10 cellular contexts compared by ENCODE assay signal in the genomic region with DNA sequence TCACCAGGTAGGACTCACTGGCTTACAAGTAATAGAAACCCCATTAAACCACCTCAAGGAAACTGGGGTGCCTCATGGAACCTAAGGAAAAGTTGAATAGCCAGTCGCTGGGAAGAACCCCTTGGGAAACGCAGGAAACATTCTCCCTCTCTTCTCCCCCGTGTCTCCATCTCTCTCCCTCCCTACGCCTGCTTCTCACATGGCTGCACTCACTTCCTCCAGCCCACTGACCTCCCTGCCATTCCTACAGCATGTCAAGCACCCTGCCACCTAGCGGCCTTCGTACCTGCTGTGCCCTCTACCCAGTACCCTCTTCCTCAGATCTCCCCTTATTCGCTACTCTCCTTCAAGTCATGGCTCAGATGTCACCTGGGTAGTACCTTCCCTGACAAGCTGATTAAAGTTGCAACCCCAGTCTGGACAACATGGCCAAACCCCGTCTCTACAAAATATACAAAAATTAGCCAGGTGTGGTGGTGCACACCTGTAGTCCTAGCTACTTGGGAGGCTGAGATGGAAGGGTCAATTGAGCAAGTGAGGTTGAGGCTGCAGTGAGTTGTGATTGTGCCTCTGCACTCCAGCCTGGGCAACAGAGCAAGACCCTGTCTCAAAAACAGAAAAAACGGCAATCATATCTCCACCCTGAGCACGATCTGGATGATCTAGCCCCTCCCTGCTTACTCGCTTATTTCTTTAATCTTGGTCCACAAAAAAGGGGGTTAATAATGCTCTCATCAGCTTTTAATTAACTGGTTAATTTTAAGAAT. TPM values are rescaled to one million over a fixed set of nuclear protein-coding genes. Genes with fewer than 3 reads are reported as not detected.
DNase-seq lines count a peak whose midpoint lies in the region; ATAC-seq, FAIRE-seq and TF ChIP-seq lines count a peak whose summit lies in the region.
"Had no signal": no experiment of that assay in that cellular context is flagged by ENCODE, and none has a peak within 500 bp of the region (broad histone marks: within the 10 kb centered on the region; RNA-seq: fewer than 3 reads in every experiment).

No MANE protein-coding gene starts in this region.

- H3K36me3 Mint-ChIP-seq in CD8-positive, alpha-beta T cell = no peaks in the 10 kb centered on the region
- H3K36me3 Mint-ChIP-seq: brain had no signal

- H3K27me3 ChIP-seq in DOHH2 (ENCODE audit: control insufficient read depth, low read length) (no peaks in the 10 kb centered on the region), SU-DHL-6 (ENCODE audit: low read length) (no peaks in the 10 kb centered on the region), HepG2 (ENCODE audit: control insufficient read depth in 1 of 2, insufficient read depth in 2 of 2, low read length in 2 of 2) (peaks cover 1 to 6% of the 10 kb centered on the region in 2 experiments; a peak in 2 of 5 replicates)
- no peaks in the 10 kb centered on the region for H3K27me3 ChIP-seq in CD8-positive, alpha-beta T cell (ENCODE audit: insufficient read depth, low read length)

- WGBS in HepG2 (ENCODE audit: low lambda C conversion rate) = 14% methylated on average over 11 of the region's 11 CpGs

- BruUV-seq in HepG2 (replicated peaks; lab: Mats Ljungman, UMichigan) = no TSS peak

- DNase-seq in HepG2 (ENCODE audit: low spot score) = peak; percentile 29
- no peak for DNase-seq in CD8-positive, alpha-beta T cell
- DNase-seq in NCI-H2196 treated with DMSO at 0.1 percent for 48 hours (lab: John Stamatoyannopoulos, UW; ENCODE audit: unreplicated experiment) = no peak
- DNase-seq in NCI-H1930 (lab: John Stamatoyannopoulos, UW) = no peak
- DNase-seq in NCI-H2081 treated with DMSO at 0.1 percent for 48 hours (lab: John Stamatoyannopoulos, UW) = no peak

- peak; percentile 21; the same call in 1 of the 2 replicates for TF ChIP-seq RAD21 in Ishikawa (IDR thresholded peaks at IDR 0.05; ENCODE audit: low read depth)
- no peak for TF ChIP-seq RAD21 in HepG2 (CRISPR knock-in tag; IDR thresholded peaks at IDR 0.05)

- no peak overlapping the region for H3K4me3 Mint-ChIP-seq in CD8-positive, alpha-beta T cell

- H3K79me2 ChIP-seq in DOHH2 (ENCODE audit: control insufficient read depth, low read length) = peaks cover 27% of the 10 kb centered on the region
- peaks cover 10% of the 10 kb centered on the region for H3K79me2 ChIP-seq in SU-DHL-6 (ENCODE audit: insufficient read depth, low read length)
- no peaks in the 10 kb centered on the region for H3K79me2 ChIP-seq in HepG2 (ENCODE audit: insufficient read depth, low read length)

- in situ Hi-C loops in HepG2 (cut with HindIII; ENCODE audit: extremely low pct_ligation_motif_present, low pct_unique_long_range_greater_than_20kb) = loop anchor here (5.0 kb wide), 2 partner anchors 47 to 107 kb away; no protein-coding TSS in a partner anchor

- H3K27me3 Mint-ChIP-seq in CD8-positive, alpha-beta T cell (ENCODE audit: low read depth) = no peaks in the 10 kb centered on the region

- H3K36me3 ChIP-seq in DOHH2 (ENCODE audit: control insufficient read depth, low read length) = peaks cover 24% of the 10 kb centered on the region
- H3K36me3 ChIP-seq in SU-DHL-6 (ENCODE audit: low read length) = no peaks in the 10 kb centered on the region
- H3K36me3 ChIP-seq in HepG2 (replicated peaks in 1 of 2; ENCODE audit: control insufficient read depth in 1 of 2, insufficient read depth in 2 of 2, low read length in 2 of 2) = no peaks in the 10 kb centered on the region
- no peaks in the 10 kb centered on the region for H3K36me3 ChIP-seq in CD8-positive, alpha-beta T cell (ENCODE audit: insufficient read depth, low read length)

- CTCF ChIA-PET in HepG2 (lab: Yijun Ruan, JAX; ENCODE audit: low intra/inter-chr PET ratio, low total read pairs) = interaction anchor here (0.7 to 3.5 kb wide), 4 partner anchors 45 to 124 kb away, joined by 3 to 43 read pairs (median 18); no protein-coding TSS in a partner anchor
- CTCF ChIA-PET in CD8-positive, alpha-beta T cell (lab: Charles Lee) = interaction anchor here (0.6 to 4.7 kb wide), 14 partner anchors 18 to 147 kb away, joined by 3 to 113 read pairs (median 6); a partner anchor contains a TSS

- TF ChIP-seq CTCF in DOHH2 (IDR thresholded peaks at IDR 0.05; ENCODE audit: low read depth, low read length, poor library complexity, severe bottlenecking) (peak; percentile 94), SU-DHL-6 (IDR thresholded peaks at IDR 0.05; ENCODE audit: insufficient read depth, low read length, poor library complexity, severe bottlenecking) (peak; percentile 91), HepG2 (CRISPR knock-in tag; IDR thresholded peaks at IDR 0.05) (peak; percentile 63)
- TF ChIP-seq CTCF in CD8-positive, alpha-beta T cell (IDR thresholded peaks at IDR 0.05) = no peak

- H3K9ac ChIP-seq in SU-DHL-6 (ENCODE audit: low read length) (peak overlapping the region; percentile 44), HepG2 (ENCODE audit: insufficient read depth, low read depth, low read length) (no peak overlapping the region)

- POLR2A ChIA-PET in HepG2 (lab: Yijun Ruan, JAX) = no interaction called here
- POLR2A ChIA-PET in CD8-positive, alpha-beta T cell (lab: Charles Lee) = no interaction called here

- H3K4me3 ChIP-seq in DOHH2 (ENCODE audit: low read length) (peak overlapping the region; percentile 61), SU-DHL-6 (ENCODE audit: insufficient read depth, low read length, poor library complexity, severe bottlenecking) (no peak overlapping the region), HepG2 (replicated peaks in 1 of 3; ENCODE audit: insufficient read depth in 1 of 3, low read depth in 2 of 3, low read length in 3 of 3) (no peak overlapping the region)
- no peak overlapping the region for H3K4me3 ChIP-seq in CD8-positive, alpha-beta T cell (ENCODE audit: low read depth, low read length)
- H3K4me3 ChIP-seq: SK-N-MC had no signal

- intact Hi-C loops in HepG2 (cut with micrococcal nuclease; ENCODE audit: unreplicated experiment) = loop anchor here (2.0 kb wide), 2 partner anchors 103 to 125 kb away; no protein-coding TSS in a partner anchor
- intact Hi-C loops in CD8-positive, alpha-beta T cell (cut with DNase I, micrococcal nuclease) = no loop called here

- no peaks in the 10 kb centered on the region for H3K9me3 Mint-ChIP-seq in CD8-positive, alpha-beta T cell
- H3K9me3 Mint-ChIP-seq: brain had no signal

- no peak for TF ChIP-seq POLR2A in HepG2 (IDR thresholded peaks at IDR 0.05; ENCODE audit: insufficient read depth in 1 of 2, low read depth in 2 of 2, low read length in 2 of 2)

- H3K4me1 ChIP-seq in DOHH2 (ENCODE audit: control insufficient read depth, low read length) (peaks cover 94% of the 10 kb centered on the region), HepG2 (ENCODE audit: insufficient read depth, low read length) (no peaks in the 10 kb centered on the region)
- peaks cover 5% of the 10 kb centered on the region for H3K4me1 ChIP-seq in CD8-positive, alpha-beta T cell (ENCODE audit: insufficient read depth, low read length)

- no peak for FAIRE-seq in HepG2 (lab: Jason Lieb, UNC)

- H3K27ac ChIP-seq in DOHH2 (ENCODE audit: low read depth, low read length) (peak overlapping the region; percentile 99), SU-DHL-6 (ENCODE audit: low read depth, low read length) (peak overlapping the region; percentile 99), HepG2 (ENCODE audit: extremely low read length, insufficient read depth, low read length) (no peak overlapping the region)
- no peak overlapping the region for H3K27ac ChIP-seq in CD8-positive, alpha-beta T cell (ENCODE audit: low read depth, low read length)
- H3K27ac ChIP-seq: SK-N-MC had no signal

- no peaks in the 10 kb centered on the region for H4K20me1 ChIP-seq in DOHH2 (ENCODE audit: control insufficient read depth, insufficient read depth, low read depth, low read length)
- no peaks in the 10 kb centered on the region for H4K20me1 ChIP-seq in SU-DHL-6 (ENCODE audit: low read depth, low read length)
- no peaks in the 10 kb centered on the region for H4K20me1 ChIP-seq in HepG2 (ENCODE audit: insufficient read depth, low read length)

- no peak overlapping the region for H2AFZ ChIP-seq in SU-DHL-6 (ENCODE audit: low read depth, low read length, severe bottlenecking)
- no peak overlapping the region for H2AFZ ChIP-seq in HepG2 (ENCODE audit: low read length)

- H3K9me3 ChIP-seq in DOHH2 (ENCODE audit: control insufficient read depth, insufficient read depth, low read length) = no peaks in the 10 kb centered on the region
- no peaks in the 10 kb centered on the region for H3K9me3 ChIP-seq in SU-DHL-6 (ENCODE audit: insufficient read depth, low read length)
- H3K9me3 ChIP-seq in HepG2 (ENCODE audit: low read length) = no peaks in the 10 kb centered on the region
- H3K9me3 ChIP-seq in CD8-positive, alpha-beta T cell (ENCODE audit: low read length) = no peaks in the 10 kb centered on the region

- peak overlapping the region; percentile 90 for H3K4me2 ChIP-seq in DOHH2 (ENCODE audit: low read length)
- H3K4me2 ChIP-seq in SU-DHL-6 (ENCODE audit: low read depth, low read length, poor library complexity, severe bottlenecking) = peak overlapping the region; percentile 52
- no peak overlapping the region for H3K4me2 ChIP-seq in HepG2 (ENCODE audit: low read depth, low read length)

- H3F3A ChIP-seq in DOHH2 (ENCODE audit: control insufficient read depth, insufficient read depth) (peaks cover 50% of the 10 kb centered on the region), SU-DHL-6 (ENCODE audit: insufficient read depth) (peaks cover 54% of the 10 kb centered on the region)

- H3K27ac Mint-ChIP-seq in CD8-positive, alpha-beta T cell = no peak overlapping the region

- no peaks in the 10 kb centered on the region for H3K9me2 ChIP-seq in DOHH2 (replicated peaks; ENCODE audit: control insufficient read depth, low read length)
- no peaks in the 10 kb centered on the region for H3K9me2 ChIP-seq in SU-DHL-6 (replicated peaks; ENCODE audit: insufficient read depth, low read length)

- TF ChIP-seq EP300 in Ishikawa (IDR thresholded peaks at IDR 0.05; ENCODE audit: borderline replicate concordance) (no peak), HepG2 (IDR thresholded peaks at IDR 0.05; ENCODE audit: low read depth in 2 of 2, low read length in 2 of 2) (no peak), HepG2 (CRISPR knock-in tag; IDR thresholded peaks at IDR 0.05; ENCODE audit: borderline replicate concordance) (no peak)

- H3K4me1 Mint-ChIP-seq in CD8-positive, alpha-beta T cell (ENCODE audit: low read depth) = peaks cover 22% of the 10 kb centered on the region

- peak; percentile 89 for ATAC-seq in HepG2
- ATAC-seq in CD8-positive, alpha-beta T cell = no peak

RNA-seq across cellular contexts. Expression of a gene that starts 6.4 kb away (rescaled TPM):
- not detected in 2 replicates for total RNA-seq in HepG2 (2016; rRNA removed; fragmentation: Illumina TruSeq; extraction: Trizol)
- not detected in 2 replicates for total RNA-seq in HepG2 (2016; cell fraction: cytosol; rRNA removed; fragmentation: Illumina TruSeq; extraction: Trizol; ENCODE audit: low read depth)
- not detected in 2 replicates for total RNA-seq in HepG2 (2016; cell fraction: insoluble cytoplasmic fraction; rRNA removed; fragmentation: Illumina TruSeq; extraction: Trizol)
- total RNA-seq in HepG2 (2016; cell fraction: membrane; rRNA removed; fragmentation: Illumina TruSeq; extraction: Trizol) = not detected in 2 replicates
- total RNA-seq in HepG2 (2016; cell fraction: nucleus; rRNA removed; fragmentation: Illumina TruSeq; extraction: Trizol) = not detected in 2 replicates
- polyA plus RNA-seq in HepG2 (2011; rRNA removed) = not detected in 2 replicates
- not detected in 2 replicates for polyA plus RNA-seq in HepG2 (2011; cell fraction: cytosol; rRNA removed)
- not detected in 2 replicates for polyA plus RNA-seq in HepG2 (2011; cell fraction: nucleus; rRNA removed)
- not detected in 2 replicates for polyA plus RNA-seq in HepG2 (2012)
- polyA plus RNA-seq in HepG2 (2016; cell fraction: cytosol; fragmentation: Illumina TruSeq; extraction: Trizol; ENCODE audit: low read depth) = not detected in 2 replicates
- not detected in 2 replicates for polyA plus RNA-seq in HepG2 (2016; cell fraction: insoluble cytoplasmic fraction; fragmentation: Illumina TruSeq; extraction: Trizol; ENCODE audit: low read depth)
- not detected in 2 replicates for polyA plus RNA-seq in HepG2 (2016; cell fraction: membrane; fragmentation: Illumina TruSeq; extraction: Trizol; ENCODE audit: low read depth)
- polyA plus RNA-seq in HepG2 (2016; cell fraction: nucleus; fragmentation: Illumina TruSeq; extraction: Trizol; ENCODE audit: insufficient read depth, low read depth) = not detected in 2 replicates
- polyA minus RNA-seq in HepG2 (2011; rRNA and poly(A)+ RNA removed; ENCODE audit: low replicate concordance) = not detected in 2 replicates
- not detected in 2 replicates for polyA minus RNA-seq in HepG2 (2011; cell fraction: cytosol; rRNA and poly(A)+ RNA removed)
- not detected in 2 replicates for polyA minus RNA-seq in HepG2 (2011; cell fraction: nucleus; rRNA and poly(A)+ RNA removed)
- 1 to 10 TPM; 4.6 to 4.7 TPM for total RNA-seq in CD8-positive, alpha-beta T cell

Comparison
In these comparisons a context has a peak if more than half of its experiments do, and no peak if none do; other contexts are left out.
1. H3K27ac ChIP-seq: peak in DOHH2 (single experiment) and SU-DHL-6 (single experiment); none in HepG2 (single experiment) and CD8-positive, alpha-beta T cell (single experiment).